ENCODE assay signal across 24 cellular contexts in the genomic region with DNA sequence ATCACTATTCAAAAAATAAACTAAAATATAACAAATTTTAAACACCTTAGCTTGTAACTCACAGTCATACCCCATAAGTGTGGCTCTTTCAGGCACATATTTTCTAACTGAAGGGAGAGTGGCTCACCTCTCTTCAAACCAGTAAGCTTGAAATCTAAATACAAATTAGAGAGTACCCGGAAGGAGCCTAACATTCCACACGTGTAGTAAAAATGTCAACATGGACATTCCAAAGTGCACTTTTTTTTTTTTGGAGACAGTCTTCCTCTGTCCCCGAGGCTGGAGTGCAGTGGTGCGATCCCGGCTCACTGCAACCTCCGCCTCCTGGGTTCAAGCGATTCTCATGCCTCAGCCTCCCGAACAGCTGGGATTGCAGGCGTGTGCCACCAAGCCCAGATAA.
"Had no signal": no experiment of that assay in that cellular context is flagged by ENCODE, and none has a peak within 500 bp of the region (broad histone marks: within the 10 kb centered on the region; RNA-seq: fewer than 3 reads in every experiment).

No MANE protein-coding gene starts in this region.

- DNase-seq: dorsolateral prefrontal cortex; effector CD4-positive, alpha-beta T cell; hypothalamus; immature natural killer cell; islet precursor cell; kidney glomerular epithelial cell; left ventricle myocardium superior; natural killer cell; occipital lobe; ovary; posterior cingulate gyrus; stimulated activated CD4-positive, alpha-beta T cell treated with anti-CD3 and anti-CD28 coated beads, Interleukin-12 subunit alpha, Interleukin-12 subunit beta, amount 100 ng/mL, for 4 hours; stimulated activated CD4-positive, alpha-beta T cell treated with anti-CD3 and anti-CD28 coated beads, Interleukin-1b, Interleukin-23, amount 100 ng/mL, for 48 hours; stimulated activated CD4-positive, alpha-beta T cell treated with anti-CD3 and anti-CD28 coated beads, Interleukin-4, amount 100 ng/mL, for 1 hour; stimulated activated CD8-positive, alpha-beta memory T cell treated with anti-CD3 and anti-CD28 coated beads, Interleukin-4, amount 100 ng/mL, for 48 hours; stimulated activated naive CD4-positive, alpha-beta T cell; stimulated activated naive CD8-positive, alpha-beta T cell treated with anti-CD3 and anti-CD28 coated beads, Interleukin-15, amount 100 ng/mL, for 72 hours had no signal

- H3K36me3 Mint-ChIP-seq: immature natural killer cell, memory B cell, natural killer cell had no signal

- H3K27me3 ChIP-seq: dorsolateral prefrontal cortex, ovary, suprapubic skin had no signal

- H3K4me1 ChIP-seq: suprapubic skin had no signal

- H3K27me3 Mint-ChIP-seq: memory B cell; stimulated activated naive CD8-positive, alpha-beta T cell treated with anti-CD3 and anti-CD28 coated beads, Interleukin-15, amount 100 ng/mL, for 72 hours had no signal

- H3K4me3 Mint-ChIP-seq: immature natural killer cell; memory B cell; natural killer cell; stimulated activated naive CD8-positive, alpha-beta T cell treated with anti-CD3 and anti-CD28 coated beads, Interleukin-15, amount 100 ng/mL, for 72 hours had no signal

- H3K36me3 ChIP-seq: ovary, suprapubic skin had no signal

- H3K4me2 ChIP-seq: smooth muscle cell had no signal

- H3K4me3 ChIP-seq: dorsolateral prefrontal cortex, lung, ovary, smooth muscle cell, suprapubic skin had no signal

- H3K4me1 Mint-ChIP-seq: immature natural killer cell; memory B cell; natural killer cell; stimulated activated naive CD8-positive, alpha-beta T cell treated with anti-CD3 and anti-CD28 coated beads, Interleukin-15, amount 100 ng/mL, for 72 hours had no signal

- ATAC-seq: left ventricle myocardium superior; natural killer cell; sciatic nerve; stimulated activated naive CD8-positive, alpha-beta T cell treated with anti-CD3 and anti-CD28 coated beads, Interleukin-15, amount 100 ng/mL, for 72 hours had no signal

- H3K9me3 ChIP-seq: ovary, suprapubic skin had no signal

- H3K27ac Mint-ChIP-seq: immature natural killer cell; memory B cell; natural killer cell; stimulated activated naive CD8-positive, alpha-beta T cell treated with anti-CD3 and anti-CD28 coated beads, Interleukin-15, amount 100 ng/mL, for 72 hours had no signal

- H3K27ac ChIP-seq: dorsolateral prefrontal cortex, ovary, suprapubic skin had no signal

- FAIRE-seq: colon, frontal cortex had no signal

- H3K9me3 Mint-ChIP-seq: stimulated activated naive CD8-positive, alpha-beta T cell treated with anti-CD3 and anti-CD28 coated beads, Interleukin-15, amount 100 ng/mL, for 72 hours had no signal
